Comparison of ENCODE assay signal across 1 cellular context in the genomic region with DNA sequence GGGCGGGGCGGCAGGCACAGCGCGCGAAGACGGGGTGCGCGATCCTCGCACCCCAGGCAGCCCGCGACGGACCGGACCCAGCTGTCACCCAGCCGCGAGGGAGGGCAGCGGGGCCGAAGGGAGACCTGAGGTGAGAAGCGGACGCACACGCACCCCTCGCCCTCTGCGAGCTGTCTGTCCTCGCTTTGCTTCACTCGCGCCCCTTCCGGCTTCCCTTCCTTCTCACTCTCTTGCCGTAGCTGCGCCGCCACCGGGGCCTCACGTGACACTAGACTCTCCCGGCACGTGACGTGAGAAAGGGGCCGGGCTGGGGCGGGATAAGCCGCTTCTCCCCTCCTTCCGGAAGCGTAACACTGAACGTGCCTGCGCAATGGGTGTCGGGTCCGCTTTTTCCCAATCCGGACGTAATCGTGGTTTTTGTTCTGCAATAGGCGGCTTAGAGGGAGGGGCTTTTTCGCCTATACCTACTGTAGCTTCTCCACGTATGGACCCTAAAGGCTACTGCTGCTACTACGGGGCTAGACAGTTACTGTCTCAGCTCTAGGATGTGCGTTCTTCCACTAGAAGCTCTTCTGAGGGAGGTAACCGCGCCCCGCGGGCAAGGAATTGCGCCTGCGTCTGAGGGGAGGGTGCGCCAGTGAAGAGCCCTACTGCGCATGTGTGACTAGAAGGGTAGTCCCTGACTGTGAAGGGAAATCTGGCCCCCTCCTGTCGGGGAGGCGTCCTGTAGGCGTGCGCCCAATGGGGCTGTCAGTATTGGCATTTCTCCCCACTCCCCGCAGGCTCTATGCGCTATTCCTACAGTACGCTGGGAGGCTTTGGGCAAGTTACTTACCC.
TF ChIP-seq lines count a peak whose summit lies in the region.

A gene (minus strand): TSS at position 270 of the 837 bp plus-strand sequence. CDS start 434 bp downstream, outside the sequence.
A gene with protein sequence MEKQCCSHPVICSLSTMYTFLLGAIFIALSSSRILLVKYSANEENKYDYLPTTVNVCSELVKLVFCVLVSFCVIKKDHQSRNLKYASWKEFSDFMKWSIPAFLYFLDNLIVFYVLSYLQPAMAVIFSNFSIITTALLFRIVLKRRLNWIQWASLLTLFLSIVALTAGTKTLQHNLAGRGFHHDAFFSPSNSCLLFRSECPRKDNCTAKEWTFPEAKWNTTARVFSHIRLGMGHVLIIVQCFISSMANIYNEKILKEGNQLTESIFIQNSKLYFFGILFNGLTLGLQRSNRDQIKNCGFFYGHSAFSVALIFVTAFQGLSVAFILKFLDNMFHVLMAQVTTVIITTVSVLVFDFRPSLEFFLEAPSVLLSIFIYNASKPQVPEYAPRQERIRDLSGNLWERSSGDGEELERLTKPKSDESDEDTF (plus strand): TSS at position 353 of the 837 bp plus-strand sequence. CDS start 1,359 bp downstream, outside the sequence.

TF ChIP-seq in HepG2, 621 proteins besides CTCF, POLR2A, EP300 and RAD21 (continued from another document and continues in another):
- TF ChIP-seq, protein P1, sequence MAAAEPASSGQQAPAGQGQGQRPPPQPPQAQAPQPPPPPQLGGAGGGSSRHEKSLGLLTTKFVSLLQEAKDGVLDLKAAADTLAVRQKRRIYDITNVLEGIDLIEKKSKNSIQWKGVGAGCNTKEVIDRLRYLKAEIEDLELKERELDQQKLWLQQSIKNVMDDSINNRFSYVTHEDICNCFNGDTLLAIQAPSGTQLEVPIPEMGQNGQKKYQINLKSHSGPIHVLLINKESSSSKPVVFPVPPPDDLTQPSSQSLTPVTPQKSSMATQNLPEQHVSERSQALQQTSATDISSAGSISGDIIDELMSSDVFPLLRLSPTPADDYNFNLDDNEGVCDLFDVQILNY (CRISPR knock-in tag; conservative IDR thresholded peaks at IDR 0.05): no peak
- TF ChIP-seq XRCC5 (optimal IDR thresholded peaks at IDR 0.05; ENCODE audit: low read length) (peak; percentile 69), MIXL1 (CRISPR knock-in tag; IDR thresholded peaks at IDR 0.05) (no peak), ZNF235 (CRISPR knock-in tag; IDR thresholded peaks at IDR 0.05; ENCODE audit: borderline replicate concordance) (no peak), ZNF354B (CRISPR knock-in tag; IDR thresholded peaks at IDR 0.05) (peak; percentile 74; the same call in 1 of the 2 replicates), TRIM24 (CRISPR knock-in tag; IDR thresholded peaks at IDR 0.05) (no peak), SAFB2 (CRISPR knock-in tag; IDR thresholded peaks at IDR 0.05; ENCODE audit: borderline replicate concordance, low read depth) (no peak), KLF6 (CRISPR knock-in tag; IDR thresholded peaks at IDR 0.05) (peak; percentile 66; the same call in 1 of the 2 replicates), ZNF264 (CRISPR knock-in tag; IDR thresholded peaks at IDR 0.05) (peak; percentile 33; the same call in 1 of the 2 replicates), ZNF7 (CRISPR knock-in tag; IDR thresholded peaks at IDR 0.05) (no peak), JUN (CRISPR knock-in tag; IDR thresholded peaks at IDR 0.05) (no peak), ERF (CRISPR knock-in tag; IDR thresholded peaks at IDR 0.05) (peak; percentile 58), ZSCAN25 (CRISPR knock-in tag; IDR thresholded peaks at IDR 0.05) (no peak), ZNF205 (CRISPR knock-in tag; IDR thresholded peaks at IDR 0.05) (peak; percentile 53), ZNF296 (CRISPR knock-in tag; conservative IDR thresholded peaks at IDR 0.05) (no peak), CBX1 (IDR thresholded peaks at IDR 0.05; ENCODE audit: low read depth) (no peak), TARDBP (CRISPR knock-in tag; IDR thresholded peaks at IDR 0.05) (peak; percentile 86), ZNF672 (CRISPR knock-in tag; IDR thresholded peaks at IDR 0.05) (no peak), GABPB1 (CRISPR knock-in tag; IDR thresholded peaks at IDR 0.05) (peak; percentile 93), ZNF792 (CRISPR knock-in tag; IDR thresholded peaks at IDR 0.05) (no peak), SP4 (CRISPR knock-in tag; IDR thresholded peaks at IDR 0.05) (peak; percentile 92), NFIC (IDR thresholded peaks at IDR 0.05; ENCODE audit: low read length) (0 out of 2 replicates have a peak, but pooled peaks have one; percentile 9), ZNF326 (CRISPR knock-in tag; IDR thresholded peaks at IDR 0.05; ENCODE audit: borderline replicate concordance) (no peak), SMC3 (IDR thresholded peaks at IDR 0.05; ENCODE audit: low read length) (no peak), HES4 (CRISPR knock-in tag; IDR thresholded peaks at IDR 0.05; ENCODE audit: borderline replicate concordance) (0 out of 2 replicates have a peak, but pooled peaks have one; percentile 33), FOSL2 (CRISPR knock-in tag; IDR thresholded peaks at IDR 0.05) (0 out of 2 replicates have a peak, but pooled peaks have one; percentile 51), PITX1 (CRISPR knock-in tag; IDR thresholded peaks at IDR 0.05) (0 out of 2 replicates have a peak, but pooled peaks have one; percentile 36), CCDC6 (CRISPR knock-in tag; IDR thresholded peaks at IDR 0.05) (no peak; the same call in 1 of the 2 replicates)
- TF ChIP-seq, protein P2, sequence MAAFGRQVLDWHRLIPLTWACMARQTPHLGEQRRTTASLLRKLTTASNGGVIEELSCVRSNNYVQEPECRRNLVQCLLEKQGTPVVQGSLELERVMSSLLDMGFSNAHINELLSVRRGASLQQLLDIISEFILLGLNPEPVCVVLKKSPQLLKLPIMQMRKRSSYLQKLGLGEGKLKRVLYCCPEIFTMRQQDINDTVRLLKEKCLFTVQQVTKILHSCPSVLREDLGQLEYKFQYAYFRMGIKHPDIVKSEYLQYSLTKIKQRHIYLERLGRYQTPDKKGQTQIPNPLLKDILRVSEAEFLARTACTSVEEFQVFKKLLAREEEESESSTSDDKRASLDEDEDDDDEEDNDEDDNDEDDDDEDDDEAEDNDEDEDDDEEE (CRISPR knock-in tag; IDR thresholded peaks at IDR 0.05): no peak; the same call in 1 of the 2 replicates
- TF ChIP-seq, protein P3, sequence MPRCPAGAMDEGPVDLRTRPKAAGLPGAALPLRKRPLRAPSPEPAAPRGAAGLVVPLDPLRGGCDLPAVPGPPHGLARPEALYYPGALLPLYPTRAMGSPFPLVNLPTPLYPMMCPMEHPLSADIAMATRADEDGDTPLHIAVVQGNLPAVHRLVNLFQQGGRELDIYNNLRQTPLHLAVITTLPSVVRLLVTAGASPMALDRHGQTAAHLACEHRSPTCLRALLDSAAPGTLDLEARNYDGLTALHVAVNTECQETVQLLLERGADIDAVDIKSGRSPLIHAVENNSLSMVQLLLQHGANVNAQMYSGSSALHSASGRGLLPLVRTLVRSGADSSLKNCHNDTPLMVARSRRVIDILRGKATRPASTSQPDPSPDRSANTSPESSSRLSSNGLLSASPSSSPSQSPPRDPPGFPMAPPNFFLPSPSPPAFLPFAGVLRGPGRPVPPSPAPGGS (CRISPR knock-in tag; IDR thresholded peaks at IDR 0.05): no peak
- TF ChIP-seq, protein P4, sequence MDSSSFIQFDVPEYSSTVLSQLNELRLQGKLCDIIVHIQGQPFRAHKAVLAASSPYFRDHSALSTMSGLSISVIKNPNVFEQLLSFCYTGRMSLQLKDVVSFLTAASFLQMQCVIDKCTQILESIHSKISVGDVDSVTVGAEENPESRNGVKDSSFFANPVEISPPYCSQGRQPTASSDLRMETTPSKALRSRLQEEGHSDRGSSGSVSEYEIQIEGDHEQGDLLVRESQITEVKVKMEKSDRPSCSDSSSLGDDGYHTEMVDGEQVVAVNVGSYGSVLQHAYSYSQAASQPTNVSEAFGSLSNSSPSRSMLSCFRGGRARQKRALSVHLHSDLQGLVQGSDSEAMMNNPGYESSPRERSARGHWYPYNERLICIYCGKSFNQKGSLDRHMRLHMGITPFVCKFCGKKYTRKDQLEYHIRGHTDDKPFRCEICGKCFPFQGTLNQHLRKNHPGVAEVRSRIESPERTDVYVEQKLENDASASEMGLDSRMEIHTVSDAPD (CRISPR knock-in tag; IDR thresholded peaks at IDR 0.05): peak; percentile 41; the same call in 1 of the 2 replicates
- TF ChIP-seq, protein P5, sequence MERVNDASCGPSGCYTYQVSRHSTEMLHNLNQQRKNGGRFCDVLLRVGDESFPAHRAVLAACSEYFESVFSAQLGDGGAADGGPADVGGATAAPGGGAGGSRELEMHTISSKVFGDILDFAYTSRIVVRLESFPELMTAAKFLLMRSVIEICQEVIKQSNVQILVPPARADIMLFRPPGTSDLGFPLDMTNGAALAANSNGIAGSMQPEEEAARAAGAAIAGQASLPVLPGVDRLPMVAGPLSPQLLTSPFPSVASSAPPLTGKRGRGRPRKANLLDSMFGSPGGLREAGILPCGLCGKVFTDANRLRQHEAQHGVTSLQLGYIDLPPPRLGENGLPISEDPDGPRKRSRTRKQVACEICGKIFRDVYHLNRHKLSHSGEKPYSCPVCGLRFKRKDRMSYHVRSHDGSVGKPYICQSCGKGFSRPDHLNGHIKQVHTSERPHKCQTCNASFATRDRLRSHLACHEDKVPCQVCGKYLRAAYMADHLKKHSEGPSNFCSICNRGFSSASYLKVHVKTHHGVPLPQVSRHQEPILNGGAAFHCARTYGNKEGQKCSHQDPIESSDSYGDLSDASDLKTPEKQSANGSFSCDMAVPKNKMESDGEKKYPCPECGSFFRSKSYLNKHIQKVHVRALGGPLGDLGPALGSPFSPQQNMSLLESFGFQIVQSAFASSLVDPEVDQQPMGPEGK (CRISPR knock-in tag; IDR thresholded peaks at IDR 0.05): peak; percentile 94
- TF ChIP-seq, protein P6, sequence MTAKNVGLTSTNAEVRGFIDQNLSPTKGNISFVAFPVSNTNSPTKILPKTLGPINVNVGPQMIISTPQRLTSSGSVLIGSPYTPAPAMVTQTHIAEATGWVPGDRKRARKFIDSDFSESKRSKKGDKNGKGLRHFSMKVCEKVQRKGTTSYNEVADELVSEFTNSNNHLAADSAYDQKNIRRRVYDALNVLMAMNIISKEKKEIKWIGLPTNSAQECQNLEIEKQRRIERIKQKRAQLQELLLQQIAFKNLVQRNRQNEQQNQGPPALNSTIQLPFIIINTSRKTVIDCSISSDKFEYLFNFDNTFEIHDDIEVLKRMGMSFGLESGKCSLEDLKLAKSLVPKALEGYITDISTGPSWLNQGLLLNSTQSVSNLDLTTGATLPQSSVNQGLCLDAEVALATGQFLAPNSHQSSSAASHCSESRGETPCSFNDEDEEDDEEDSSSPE (CRISPR knock-in tag; IDR thresholded peaks at IDR 0.05): peak; percentile 73; the same call in 1 of the 2 replicates
- TF ChIP-seq, protein P7, sequence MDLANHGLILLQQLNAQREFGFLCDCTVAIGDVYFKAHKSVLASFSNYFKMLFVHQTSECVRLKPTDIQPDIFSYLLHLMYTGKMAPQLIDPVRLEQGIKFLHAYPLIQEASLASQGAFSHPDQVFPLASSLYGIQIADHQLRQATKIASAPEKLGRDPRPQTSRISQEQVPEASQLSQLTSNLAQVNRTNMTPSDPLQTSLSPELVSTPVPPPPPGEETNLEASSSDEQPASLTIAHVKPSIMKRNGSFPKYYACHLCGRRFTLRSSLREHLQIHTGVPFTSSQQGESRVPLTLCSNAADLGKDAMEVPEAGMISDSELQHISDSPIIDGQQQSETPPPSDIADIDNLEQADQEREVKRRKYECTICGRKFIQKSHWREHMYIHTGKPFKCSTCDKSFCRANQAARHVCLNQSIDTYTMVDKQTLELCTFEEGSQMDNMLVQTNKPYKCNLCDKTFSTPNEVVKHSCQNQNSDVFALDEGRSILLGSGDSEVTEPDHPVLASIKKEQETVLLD (CRISPR knock-in tag; IDR thresholded peaks at IDR 0.05; ENCODE audit: low read depth): peak; percentile 80
- TF ChIP-seq, protein P8, sequence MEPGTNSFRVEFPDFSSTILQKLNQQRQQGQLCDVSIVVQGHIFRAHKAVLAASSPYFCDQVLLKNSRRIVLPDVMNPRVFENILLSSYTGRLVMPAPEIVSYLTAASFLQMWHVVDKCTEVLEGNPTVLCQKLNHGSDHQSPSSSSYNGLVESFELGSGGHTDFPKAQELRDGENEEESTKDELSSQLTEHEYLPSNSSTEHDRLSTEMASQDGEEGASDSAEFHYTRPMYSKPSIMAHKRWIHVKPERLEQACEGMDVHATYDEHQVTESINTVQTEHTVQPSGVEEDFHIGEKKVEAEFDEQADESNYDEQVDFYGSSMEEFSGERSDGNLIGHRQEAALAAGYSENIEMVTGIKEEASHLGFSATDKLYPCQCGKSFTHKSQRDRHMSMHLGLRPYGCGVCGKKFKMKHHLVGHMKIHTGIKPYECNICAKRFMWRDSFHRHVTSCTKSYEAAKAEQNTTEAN (CRISPR knock-in tag; conservative IDR thresholded peaks at IDR 0.05): 0 out of 2 replicates have a peak, but pooled peaks have one; percentile 9
